23 cellular contexts compared by ENCODE assay signal in genomic region chr9:95477441-95477840, GRCh38. TPM values are rescaled to one million over a fixed set of nuclear protein-coding genes. Genes with fewer than 3 reads are reported as not detected.
DNase-seq lines count a peak whose midpoint lies in the region; ATAC-seq and FAIRE-seq lines count a peak whose summit lies in the region.
"Had no signal": no experiment of that assay in that cellular context is flagged by ENCODE, and none has a peak within 500 bp of the region (broad histone marks: within the 10 kb centered on the region; RNA-seq: fewer than 3 reads in every experiment).

No MANE protein-coding gene starts in this region.

- ATAC-seq in GM19324 (IDR thresholded peaks at IDR 0.05; ENCODE audit: low FRiP score, unreplicated experiment), result no peak
- ATAC-seq: PC-3, psoas muscle had no signal

- intact Hi-C loops in head of caudate nucleus (cut with DNase I), result no loop called here

- DNase-seq in ELF-1 (ENCODE audit: low read depth, low spot score), result peak; percentile 64
- peak in 54 of 58 donors; percentile 15 to 92 (median 76) for DNase-seq in anterior cingulate cortex (lab: John Stamatoyannopoulos, UW)
- DNase-seq in head of caudate nucleus, result peak; percentile 58 to 98 (median 92)
- peak; percentile 53 for DNase-seq in occipital lobe (lab: John Stamatoyannopoulos, UW)
- DNase-seq in HTR-8/SVneo (ENCODE audit: insufficient read length, low spot score), result no peak
- no peak for DNase-seq in cerebellar nuclear complex (lab: John Stamatoyannopoulos, UW)
- no peak for DNase-seq in stimulated activated CD4-positive, alpha-beta T cell treated with anti-CD3 and anti-CD28 coated beads, Interleukin-12 subunit alpha, Interleukin-12 subunit beta, amount 100 ng/mL, for 4 hours
- DNase-seq: ACHN; activated CD4-positive, alpha-beta memory T cell treated with anti-CD3 and anti-CD28 coated beads for 36 hours; activated naive CD4-positive, alpha-beta T cell treated with anti-CD3 and anti-CD28 coated beads for 36 hours; DMS 273 treated with DMSO at 0.1 percent for 48 hours; esophagus squamous epithelium; HCEC 1CT; MG63; NCI-H1694; NCI-H774; PC-3; psoas muscle; stimulated activated CD4-positive, alpha-beta T cell treated with anti-CD3 and anti-CD28 coated beads, Interleukin-4, amount 100 ng/mL, for 24 hours; T-helper 2 cell had no signal

- FAIRE-seq in HTR-8/SVneo (lab: Jason Lieb, UNC), result no peak
- FAIRE-seq: GM12891, urothelium cell line had no signal

RNA-seq across cellular contexts. Expression of gene PTCH1, which starts 39.3 kb away (rescaled TPM):
- total RNA-seq in occipital lobe, result 8.3 TPM

Comparison
In these comparisons a context has a peak if more than half of its experiments do, and no peak if none do; other contexts are left out.
1. DNase-seq: peak in ELF-1 (single experiment), anterior cingulate cortex (54 of 58), head of caudate nucleus (42 of 42) and occipital lobe (single experiment); none in HTR-8/SVneo (single experiment), cerebellar nuclear complex (0 of 2) and stimulated activated CD4-positive, alpha-beta T cell treated with anti-CD3 and anti-CD28 coated beads, Interleukin-12 subunit alpha, Interleukin-12 subunit beta, amount 100 ng/mL, for 4 hours (single experiment).